ENCODE assay signal across 16 cellular contexts in genomic region chr9:18905033-18905882, GRCh38.
DNase-seq lines count a peak whose midpoint lies in the region; ATAC-seq and TF ChIP-seq lines count a peak whose summit lies in the region.
"Had no signal": no experiment of that assay in that cellular context is flagged by ENCODE, and none has a peak within 500 bp of the region (broad histone marks: within the 10 kb centered on the region; RNA-seq: fewer than 3 reads in every experiment).

No MANE protein-coding gene starts in this region.

- no peak for ATAC-seq in HG02759 (IDR thresholded peaks at IDR 0.05; ENCODE audit: unreplicated experiment)
- ATAC-seq: left lobe of liver, WTC11 had no signal

- intact Hi-C loops in ovary (cut with DNase I): no loop called here

- no peak for TF ChIP-seq EP300 in ovary (IDR thresholded peaks at IDR 0.05)

- H3K4me1 ChIP-seq in ovary (ENCODE audit: insufficient read depth): no peaks in the 10 kb centered on the region
- H3K4me1 ChIP-seq: Peyer's patch had no signal

- TF ChIP-seq POLR2A in ovary (IDR thresholded peaks at IDR 0.05): no peak

- WGBS in ovary, 3 donors: 80 to 88% (median 82%) methylated on average over 11 of the region's 11 CpGs

- H3K4me3 ChIP-seq in fibroblast of mammary gland (ENCODE audit: control insufficient read depth, low read depth, low read length) (no peak overlapping the region), ovary (no peak overlapping the region)
- H3K4me3 ChIP-seq: dorsolateral prefrontal cortex, Peyer's patch had no signal

- no peaks in the 10 kb centered on the region for H3K36me3 ChIP-seq in ovary
- H3K36me3 ChIP-seq: Peyer's patch had no signal

- no peak for TF ChIP-seq CTCF in fibroblast of mammary gland (conservative IDR thresholded peaks at IDR 0.05; ENCODE audit: control insufficient read depth, insufficient read depth, low read depth, low read length)
- no peak for TF ChIP-seq CTCF in ovary (IDR thresholded peaks at IDR 0.05)

- no peaks in the 10 kb centered on the region for H3K27me3 ChIP-seq in ovary
- H3K27me3 ChIP-seq: dorsolateral prefrontal cortex, Peyer's patch had no signal

- no peak overlapping the region for H3K27ac ChIP-seq in ovary
- H3K27ac ChIP-seq: dorsolateral prefrontal cortex, Peyer's patch had no signal

- DNase-seq in ELR (ENCODE audit: low read depth): peak; percentile 95
- DNase-seq in NCI-H69 (lab: John Stamatoyannopoulos, UW): peak; percentile 46
- DNase-seq in fibroblast of mammary gland (ENCODE audit: low read depth): peak; percentile 62
- DNase-seq in non-pigmented ciliary epithelial cell (ENCODE audit: low read depth): peak; percentile 61
- DNase-seq in ovary: no peak
- DNase-seq in NOMO-1 (lab: John Stamatoyannopoulos, UW; ENCODE audit: unreplicated experiment in 2 of 2): no peak
- no peak for DNase-seq in activated CD4-positive, CD25-positive, alpha-beta regulatory T cell treated with anti-CD3 and anti-CD28 coated beads, Interleukin-2, amount 50 U/mL, for 72 hours
- DNase-seq: activated effector memory CD4-positive, alpha-beta T cell treated with anti-CD3 and anti-CD28 coated beads, Interleukin-2, amount 50 U/mL, for 16 hours; anterior cingulate cortex; dorsolateral prefrontal cortex; NCI-H1930; NCI-H526; Peyer's patch had no signal

- H3K9me3 ChIP-seq in ovary: no peaks in the 10 kb centered on the region
- H3K9me3 ChIP-seq: Peyer's patch had no signal

Comparison
In these comparisons a context has a peak if more than half of its experiments do, and no peak if none do; other contexts are left out.
1. DNase-seq: peak in ELR (single experiment), NCI-H69 (single experiment), fibroblast of mammary gland (single experiment) and non-pigmented ciliary epithelial cell (single experiment); none in ovary (0 of 5), NOMO-1 (0 of 2) and activated CD4-positive, CD25-positive, alpha-beta regulatory T cell treated with anti-CD3 and anti-CD28 coated beads, Interleukin-2, amount 50 U/mL, for 72 hours (single experiment).